26 cellular contexts compared by ENCODE assay signal in genomic region chr18:617970-618504, GRCh38. TPM values are rescaled to one million over a fixed set of nuclear protein-coding genes. Genes with fewer than 3 reads are reported as not detected.
"Had no signal": no experiment of that assay in that cellular context is flagged by ENCODE, and none has a peak within 500 bp of the region (broad histone marks: within the 10 kb centered on the region; RNA-seq: fewer than 3 reads in every experiment).

No MANE protein-coding gene starts in this region.

- H3K9me3 Mint-ChIP-seq: activated CD4-positive, alpha-beta memory T cell treated with anti-CD3 and anti-CD28 coated beads, Interleukin-2, amount 10 ng/mL, durations not matched to agents 7 days and 5 days; activated naive CD4-positive, alpha-beta T cell treated with anti-CD3 and anti-CD28 coated beads for 36 hours; activated T-helper 17 cell treated with anti-CD3 and anti-CD28 coated beads, Interleukin-2, amount 50 U/mL, for 72 hours had no signal

- H3K27ac Mint-ChIP-seq: activated CD4-positive, alpha-beta memory T cell treated with anti-CD3 and anti-CD28 coated beads, Interleukin-2, amount 10 ng/mL, durations not matched to agents 7 days and 5 days; activated CD4-positive, alpha-beta T cell treated with anti-CD3 and anti-CD28 coated beads for 36 hours; activated naive CD4-positive, alpha-beta T cell treated with anti-CD3 and anti-CD28 coated beads for 36 hours; activated naive CD8-positive, alpha-beta T cell; activated T-helper 17 cell treated with anti-CD3 and anti-CD28 coated beads, Interleukin-2, amount 50 U/mL, for 72 hours; T-helper 17 cell had no signal

- H3K27me3 ChIP-seq: cardiac muscle cell, SJSA1 had no signal

- H3K9me3 ChIP-seq: SJSA1 had no signal

- FAIRE-seq: RCC 7860 had no signal

- DNase-seq: activated CD4-positive, alpha-beta memory T cell treated with anti-CD3 and anti-CD28 coated beads, Interleukin-2, amount 10 ng/mL, durations not matched to agents 7 days and 5 days; activated CD4-positive, alpha-beta T cell treated with anti-CD3 and anti-CD28 coated beads for 36 hours; activated CD4-positive, alpha-beta T cell treated with anti-CD3 and anti-CD28 coated beads, Interleukin-2, amount 50 U/mL, for 1 hour; activated gamma-delta T cell; activated naive CD4-positive, alpha-beta T cell treated with anti-CD3 and anti-CD28 coated beads for 36 hours; activated T-cell treated with anti-CD3 and anti-CD28 coated beads for 4 hours; activated T-cell treated with anti-CD3 and anti-CD28 coated beads, Interleukin-2, amount 50 U/mL, for 48 hours; amygdala; brain microvascular endothelial cell; MV-4-11; NCI-H1105; NCI-H1436 treated with DMSO at 0.1 percent for 48 hours; NCI-H345; PC-3; SHP77; T-helper 17 cell; T-helper 9 cell; WERI-Rb-1 had no signal

- ATAC-seq: activated CD4-positive, alpha-beta T cell treated with anti-CD3 and anti-CD28 coated beads for 36 hours; activated T-helper 17 cell treated with anti-CD3 and anti-CD28 coated beads, Interleukin-2, amount 50 U/mL, for 72 hours; PC-3; T-helper 17 cell had no signal

- H3K36me3 ChIP-seq: brain microvascular endothelial cell, cardiac muscle cell, SJSA1, WERI-Rb-1 had no signal

- H3K4me3 ChIP-seq: cardiac muscle cell, SJSA1 had no signal

- H3K36me3 Mint-ChIP-seq: activated naive CD8-positive, alpha-beta T cell had no signal

- H3K27ac ChIP-seq: brain microvascular endothelial cell, cardiac muscle cell, KMS-11, SJSA1, WERI-Rb-1 had no signal

- H3K4me2 ChIP-seq: KMS-11 had no signal

- H3K4me1 Mint-ChIP-seq: activated CD4-positive, alpha-beta memory T cell treated with anti-CD3 and anti-CD28 coated beads, Interleukin-2, amount 10 ng/mL, durations not matched to agents 7 days and 5 days; activated CD4-positive, alpha-beta T cell treated with anti-CD3 and anti-CD28 coated beads for 36 hours; activated T-helper 17 cell treated with anti-CD3 and anti-CD28 coated beads, Interleukin-2, amount 50 U/mL, for 72 hours had no signal

- H3K4me3 Mint-ChIP-seq: activated CD4-positive, alpha-beta memory T cell treated with anti-CD3 and anti-CD28 coated beads, Interleukin-2, amount 10 ng/mL, durations not matched to agents 7 days and 5 days; activated CD4-positive, alpha-beta T cell treated with anti-CD3 and anti-CD28 coated beads for 36 hours; activated naive CD4-positive, alpha-beta T cell treated with anti-CD3 and anti-CD28 coated beads for 36 hours; activated naive CD8-positive, alpha-beta T cell; activated T-helper 17 cell treated with anti-CD3 and anti-CD28 coated beads, Interleukin-2, amount 50 U/mL, for 72 hours; T-helper 17 cell had no signal

RNA-seq across cellular contexts. Expression of gene CLUL1, which starts 21.2 kb away (rescaled TPM):
- total RNA-seq: activated CD4-positive, alpha-beta memory T cell treated with anti-CD3 and anti-CD28 coated beads, Interleukin-2, amount 10 ng/mL, durations not matched to agents 7 days and 5 days; activated CD4-positive, alpha-beta T cell treated with anti-CD3 and anti-CD28 coated beads for 36 hours; activated CD8-positive, alpha-beta memory T cell treated with anti-CD3 and anti-CD28 coated beads for 36 hours; activated naive CD4-positive, alpha-beta T cell treated with anti-CD3 and anti-CD28 coated beads for 36 hours; activated T-helper 17 cell treated with anti-CD3 and anti-CD28 coated beads, Interleukin-2, amount 50 U/mL, for 72 hours; MCF 10A; PC-3; T-helper 17 cell had no signal

RNA-seq across cellular contexts. Expression of gene CETN1, which starts 37.9 kb away (rescaled TPM):
- total RNA-seq: activated CD4-positive, alpha-beta memory T cell treated with anti-CD3 and anti-CD28 coated beads, Interleukin-2, amount 10 ng/mL, durations not matched to agents 7 days and 5 days; activated CD4-positive, alpha-beta T cell treated with anti-CD3 and anti-CD28 coated beads for 36 hours; activated CD8-positive, alpha-beta memory T cell treated with anti-CD3 and anti-CD28 coated beads for 36 hours; activated naive CD4-positive, alpha-beta T cell treated with anti-CD3 and anti-CD28 coated beads for 36 hours; activated T-helper 17 cell treated with anti-CD3 and anti-CD28 coated beads, Interleukin-2, amount 50 U/mL, for 72 hours; cardiac muscle cell; MCF 10A; PC-3; SJSA1; T-helper 17 cell had no signal
- polyA plus RNA-seq: cardiac muscle cell had no signal
